8 cellular contexts compared by ENCODE assay signal in the genomic region with DNA sequence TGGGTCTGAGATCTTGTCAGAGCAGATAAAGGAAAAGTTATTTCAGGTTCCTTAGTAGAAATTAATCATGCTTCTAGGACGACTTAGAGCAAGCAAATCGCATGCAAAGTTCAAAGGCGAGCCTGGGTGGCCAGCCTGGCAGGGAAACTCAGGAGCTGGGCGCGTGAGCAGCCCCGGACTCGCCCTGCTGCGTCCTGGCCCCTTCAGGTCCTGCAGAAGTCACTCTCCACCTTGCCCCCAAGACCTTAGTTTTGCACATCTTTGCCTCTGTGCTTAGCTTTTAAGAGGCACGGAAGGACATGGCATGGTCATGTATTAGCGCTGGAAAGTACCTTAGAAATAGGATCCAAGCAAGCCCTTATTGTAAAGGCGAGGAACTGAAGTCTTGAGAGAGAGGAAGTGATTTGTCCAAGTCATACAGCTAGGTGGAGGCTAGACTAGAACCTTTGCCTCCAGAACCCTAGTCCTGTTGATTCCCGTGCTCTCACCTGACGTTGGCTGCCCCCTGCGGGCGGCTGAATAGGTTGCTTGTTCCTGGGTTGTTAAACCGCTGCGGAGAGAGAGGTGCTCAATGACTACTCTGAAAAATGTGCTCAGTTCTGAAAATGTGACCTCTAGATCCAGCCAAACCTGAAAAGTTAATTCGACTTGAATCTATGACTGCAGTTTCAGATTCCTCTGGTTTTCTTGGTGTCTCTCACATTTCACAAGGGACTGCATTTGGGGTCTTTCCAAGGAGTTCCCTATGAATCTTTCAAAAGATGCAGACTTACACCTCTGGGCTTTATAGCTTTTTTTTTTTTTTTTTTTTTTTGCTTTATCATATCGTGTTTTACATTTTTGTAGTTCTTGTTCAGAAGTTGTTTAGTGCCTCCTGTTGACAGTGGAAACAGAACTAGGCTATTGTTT. TPM values are rescaled to one million over a fixed set of nuclear protein-coding genes. Genes with fewer than 3 reads are reported as not detected.
A peak's percentile ranks its signal among the peaks of the same experiment; 100 is the strongest.
DNase-seq lines count a peak whose midpoint lies in the region; ATAC-seq, FAIRE-seq and TF ChIP-seq lines count a peak whose summit lies in the region.

No MANE protein-coding gene starts in this region.

- H3K27ac Mint-ChIP-seq in T-helper 17 cell = peak overlapping the region; percentile 67

- H4K20me1 ChIP-seq in Loucy (ENCODE audit: insufficient read depth, low read length, poor library complexity, severe bottlenecking) = peaks cover 63% of the 10 kb centered on the region
- no peaks in the 10 kb centered on the region for H4K20me1 ChIP-seq in keratinocyte (ENCODE audit: control insufficient read depth, extremely low read depth, insufficient read depth, low read length)

- H3K27ac ChIP-seq in keratinocyte (ENCODE audit: control insufficient read depth, insufficient read depth, low read length) = no peak overlapping the region

- peaks cover 13% of the 10 kb centered on the region; the same call in 1 of the 2 replicates for H3F3A ChIP-seq in Loucy (ENCODE audit: low read depth)

- in situ Hi-C loops in HAP-1 (cut with MboI; ENCODE audit: low sequenced_read_pairs) (loop anchor here (25.0 kb wide), 1 partner anchor 229 kb away; no protein-coding TSS in a partner anchor), astrocyte of the cerebellum (cut with HindIII; ENCODE audit: low sequenced_read_pairs) (no loop called here)

- CTCF ChIA-PET in GM10248 (lab: Yijun Ruan, JAX) = interaction anchor here (0.6 to 6.3 kb wide), 30 partner anchors 9 to 255 kb away, joined by 3 to 41 read pairs (median 4); a partner anchor contains a TSS

- intact Hi-C loops in posterior vena cava (cut with DNase I) = no loop called here

- peak overlapping the region; percentile 95 for H3K4me3 Mint-ChIP-seq in T-helper 17 cell

- no peaks in the 10 kb centered on the region for H3K9me2 ChIP-seq in Loucy (replicated peaks; ENCODE audit: low read depth, low read length)

- H3K4me2 ChIP-seq in Loucy (ENCODE audit: low read depth, low read length, poor library complexity, severe bottlenecking) (peak overlapping the region; percentile 86), keratinocyte (ENCODE audit: control insufficient read depth, extremely low read depth, insufficient read depth, low read depth, low read length) (peak overlapping the region; percentile 95)

- TF ChIP-seq CTCF in GM10248 (IDR thresholded peaks at IDR 0.05; ENCODE audit: control extremely low read depth, extremely low read depth, low read depth, missing control alignments) = peak; percentile 78
- TF ChIP-seq CTCF in Loucy (conservative IDR thresholded peaks at IDR 0.05; ENCODE audit: low read length) = peak; percentile 92
- peak; percentile 55 for TF ChIP-seq CTCF in astrocyte of the cerebellum (IDR thresholded peaks at IDR 0.05; ENCODE audit: low read depth, low read length, missing control alignments)
- peak; percentile 48 to 72 (median 69) for TF ChIP-seq CTCF in keratinocyte (optimal IDR thresholded peaks at IDR 0.05 in 1 of 3, IDR thresholded peaks at IDR 0.05 in 1 of 3, conservative IDR thresholded peaks at IDR 0.05 in 1 of 3; ENCODE audit: extremely low read depth in 1 of 3, insufficient read depth in 2 of 3, low read length in 3 of 3)

- no peaks in the 10 kb centered on the region for H3K9me1 ChIP-seq in keratinocyte (ENCODE audit: control insufficient read depth, extremely low read depth, insufficient read depth, low read length)

- H3K36me3 ChIP-seq in HAP-1 (replicated peaks) (no peaks in the 10 kb centered on the region; the same call in 1 of the 2 replicates), Loucy (ENCODE audit: insufficient read depth, low read length) (peaks cover 40% of the 10 kb centered on the region), keratinocyte (ENCODE audit: control insufficient read depth in 2 of 2, extremely low read depth in 1 of 2, insufficient read depth in 2 of 2, low read length in 2 of 2) (no peaks in the 10 kb centered on the region)

- peaks cover 4% of the 10 kb centered on the region for H3K36me3 Mint-ChIP-seq in T-helper 17 cell (ENCODE audit: low read depth)

- no peak overlapping the region for H2AFZ ChIP-seq in Loucy (ENCODE audit: low read length)
- no peak overlapping the region for H2AFZ ChIP-seq in keratinocyte (ENCODE audit: control insufficient read depth, low read length)

- H3K27me3 Mint-ChIP-seq in T-helper 17 cell = no peaks in the 10 kb centered on the region

- peak; percentile 67 for ATAC-seq in T-helper 17 cell

- H3K27me3 ChIP-seq in HAP-1 (ENCODE audit: low read depth) (no peaks in the 10 kb centered on the region), Loucy (ENCODE audit: insufficient read depth, low read length, poor library complexity, severe bottlenecking) (peaks cover 37% of the 10 kb centered on the region), keratinocyte (ENCODE audit: control insufficient read depth, extremely low read depth, insufficient read depth, low read length) (peaks cover 24% of the 10 kb centered on the region)

- H3K79me2 ChIP-seq in Loucy (ENCODE audit: insufficient read depth, low read length) = peaks cover 77% of the 10 kb centered on the region
- H3K79me2 ChIP-seq in keratinocyte (ENCODE audit: control insufficient read depth, insufficient read depth, low read length) = no peaks in the 10 kb centered on the region

- POLR2A ChIA-PET in GM10248 (lab: Yijun Ruan, JAX) = interaction anchor here (0.6 kb wide), 1 partner anchor 243 kb away, joined by 4 read pairs; no protein-coding TSS in a partner anchor

- FAIRE-seq in keratinocyte (lab: Jason Lieb, UNC) = peak; percentile 58

- DNase-seq in GM10248 (ENCODE audit: extremely low spot score) (peak; percentile 64), HAP-1 (ENCODE audit: low spot score in 2 of 2) (peak; percentile 69 to 83), T-helper 17 cell (peak; percentile 48 to 57 (median 52)), astrocyte of the cerebellum (ENCODE audit: low read depth) (no peak), keratinocyte (ENCODE audit: low read depth, low spot score) (peak; percentile 17), posterior vena cava (ENCODE audit: low spot score) (no peak)
- peak; percentile 79 for DNase-seq in stimulated activated CD4-positive, alpha-beta T cell treated with anti-CD3 and anti-CD28 coated beads, Interleukin-4, amount 100 ng/mL, for 1 hour

- H3K9me3 ChIP-seq in HAP-1 (no peaks in the 10 kb centered on the region), Loucy (ENCODE audit: insufficient read depth, low read depth, low read length) (no peaks in the 10 kb centered on the region), T-helper 17 cell (ENCODE audit: control insufficient read depth, low read length, poor library complexity, severe bottlenecking) (no peaks in the 10 kb centered on the region), keratinocyte (ENCODE audit: control insufficient read depth, low read depth, low read length) (no peaks in the 10 kb centered on the region)

- peaks cover 2% of the 10 kb centered on the region; the same call in 1 of the 2 replicates for H3K4me1 ChIP-seq in HAP-1
- H3K4me1 ChIP-seq in Loucy (ENCODE audit: insufficient read depth, low read length, poor library complexity, severe bottlenecking) = peaks cover 52% of the 10 kb centered on the region
- H3K4me1 ChIP-seq in keratinocyte (ENCODE audit: control insufficient read depth, extremely low read depth, insufficient read depth, low read length) = peaks cover 11% of the 10 kb centered on the region

- H3K9ac ChIP-seq in Loucy (ENCODE audit: low read depth, low read length, poor library complexity, severe bottlenecking) (peak overlapping the region; percentile 97), keratinocyte (ENCODE audit: control insufficient read depth, extremely low read depth, insufficient read depth, low read length) (no peak overlapping the region)

- dilution Hi-C loops in keratinocyte (cut with MboI; ENCODE audit: extremely low pct_ligation_motif_present, low sequenced_read_pairs) = no loop called here

- peaks cover 21% of the 10 kb centered on the region for H3K4me1 Mint-ChIP-seq in T-helper 17 cell

- H3K4me3 ChIP-seq in HAP-1 = peak overlapping the region; percentile 46
- peak overlapping the region; percentile 89 for H3K4me3 ChIP-seq in Loucy (ENCODE audit: low read length, poor library complexity, severe bottlenecking)
- peak overlapping the region; percentile 55 for H3K4me3 ChIP-seq in astrocyte of the cerebellum (ENCODE audit: low read depth, low read length)
- peak overlapping the region in 2 of 3 experiments; percentile 67 to 80 for H3K4me3 ChIP-seq in keratinocyte (ENCODE audit: control insufficient read depth in 2 of 3, extremely low read depth in 1 of 3, insufficient read depth in 2 of 3, low read depth in 1 of 3, low read length in 3 of 3)

RNA-seq across cellular contexts. Expression of a gene that starts 2.7 kb away (rescaled TPM):
- total RNA-seq in T-helper 17 cell (1 to 10 TPM; 1.3 to 3.7 TPM), posterior vena cava (under 1 TPM; 0.23 to 0.29 TPM)
- polyA plus RNA-seq in keratinocyte = 0.04 to 0.06 TPM in 2 of 3 replicates, not detected in the other
- polyA plus RNA-seq in keratinocyte (2011; ENCODE audit: low read depth) = not detected
- polyA plus RNA-seq in keratinocyte (2011; cell fraction: cytosol; rRNA removed) = not detected in 2 replicates
- polyA plus RNA-seq in keratinocyte (2011; cell fraction: nucleus; rRNA removed) = not detected in 2 replicates
- polyA plus RNA-seq in keratinocyte (2012; ENCODE audit: low replicate concordance) = 0.07 and 0.11 TPM in 2 replicates
- 0.29 TPM in 1 of 3 replicates, not detected in the others for polyA minus RNA-seq in keratinocyte
- not detected for polyA minus RNA-seq in keratinocyte (2011; cell fraction: cytosol; rRNA and poly(A)+ RNA removed)
- not detected in 2 replicates for polyA minus RNA-seq in keratinocyte (2011; cell fraction: nucleus; rRNA and poly(A)+ RNA removed)

Comparison
In these comparisons a context has a peak if more than half of its experiments do, and no peak if none do; other contexts are left out.
1. DNase-seq: peak in GM10248 (single experiment), HAP-1 (2 of 2), T-helper 17 cell (3 of 3), keratinocyte (single experiment) and stimulated activated CD4-positive, alpha-beta T cell treated with anti-CD3 and anti-CD28 coated beads, Interleukin-4, amount 100 ng/mL, for 1 hour (single experiment); none in astrocyte of the cerebellum (single experiment) and posterior vena cava (single experiment).
2. Peak in every context shown above with its lines, with median percentiles within 50 percentile points of each other: CTCF ChIP-seq and H3K4me3 ChIP-seq.